12 cellular contexts compared by ENCODE assay signal in the genomic region with DNA sequence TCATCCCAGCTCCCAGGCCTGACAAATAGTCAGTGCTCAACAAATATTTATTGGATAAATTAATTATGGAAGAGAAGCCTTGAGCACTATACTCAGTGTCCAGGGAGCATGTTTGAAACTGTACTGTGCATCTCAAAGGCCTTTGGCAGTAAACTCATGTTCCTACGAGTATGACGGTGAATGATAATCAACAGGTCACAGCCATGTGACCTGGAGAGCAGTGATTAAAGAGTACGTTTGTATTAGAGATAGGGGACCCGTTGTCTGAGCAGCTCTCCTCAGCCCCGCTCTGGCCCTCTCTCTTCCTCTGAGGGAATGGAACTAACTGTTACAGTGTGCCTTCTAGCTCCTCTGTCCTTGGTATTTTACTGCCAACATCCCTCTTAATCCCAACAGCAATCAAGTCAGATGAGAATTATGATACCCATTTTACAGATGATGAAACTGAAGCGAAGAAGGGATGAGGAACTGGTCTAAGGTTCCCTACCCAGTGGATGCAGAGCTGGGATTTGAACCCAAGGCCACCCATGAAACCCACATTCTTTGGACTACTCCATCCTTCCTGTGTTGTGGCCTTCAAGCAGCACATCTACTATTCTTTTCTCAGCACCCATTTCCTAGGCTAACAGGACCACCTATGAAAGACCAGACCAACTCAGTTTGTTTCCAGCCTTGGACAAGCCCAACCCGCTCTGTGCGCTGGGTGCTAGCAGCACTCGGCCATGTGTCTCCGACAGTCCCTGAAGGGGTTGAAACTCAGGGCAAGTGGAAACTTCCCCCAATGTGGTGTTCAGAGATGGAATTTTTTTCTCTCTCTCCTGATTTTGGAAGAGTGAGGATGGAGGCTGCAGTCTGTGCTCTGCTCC. TPM values are rescaled to one million over a fixed set of nuclear protein-coding genes. Genes with fewer than 3 reads are reported as not detected.
DNase-seq lines count a peak whose midpoint lies in the region; ATAC-seq, FAIRE-seq and TF ChIP-seq lines count a peak whose summit lies in the region.
"Had no signal": no experiment of that assay in that cellular context is flagged by ENCODE, and none has a peak within 500 bp of the region (broad histone marks: within the 10 kb centered on the region; RNA-seq: fewer than 3 reads in every experiment).

No MANE protein-coding gene starts in this region.

- H3T11ph ChIP-seq in H9 (ENCODE audit: low read length) = no peak overlapping the region

- no peak overlapping the region for H2BK5ac ChIP-seq in H9 (ENCODE audit: insufficient read length, low read length)

- H3K23ac ChIP-seq in H9 (ENCODE audit: insufficient read length, low read depth, low read length) = no peak overlapping the region

- no peak overlapping the region for H3K18ac ChIP-seq in H9 (ENCODE audit: insufficient read length, low read depth, low read length)

- H3K4me1 Mint-ChIP-seq in H9 (peaks cover 42 to 44% of the 10 kb centered on the region in 2 experiments), nephron progenitor cell (peaks cover 88% of the 10 kb centered on the region)
- H3K4me1 Mint-ChIP-seq in activated CD4-positive, alpha-beta T cell treated with anti-CD3 and anti-CD28 coated beads for 36 hours = peaks cover 8% of the 10 kb centered on the region

- H3K27ac ChIP-seq in H9 (ENCODE audit: insufficient read length, low read depth, low read length) (no peak overlapping the region), Panc1 (ENCODE audit: low read length) (peak overlapping the region; percentile 35), pancreas (no peak overlapping the region), Karpas-422 (ENCODE audit: low read length) (no peak overlapping the region)

- DNase-seq in H9 (no peak), Panc1 (ENCODE audit: low read depth, low spot score) (no peak), erythroblast (lab: John Stamatoyannopoulos, UW) (peak; percentile 6 to 69), nephron progenitor cell (no peak), pancreas (no peak), urothelium cell line (ENCODE audit: low spot score) (no peak), Karpas-422 (no peak)
- DNase-seq in activated CD4-positive, alpha-beta T cell treated with anti-CD3 and anti-CD28 coated beads for 36 hours = no peak
- DNase-seq: HCEC 1CT; NCI-H1048; NCI-H2107; NK-92 treated with Interleukin-12 subunit alpha and Interleukin-12 subunit beta, amount 100 ng/mL, for 24 hours had no signal

- H3K27me3 Mint-ChIP-seq in H9 (ENCODE audit: low read depth) (no peaks in the 10 kb centered on the region; the same call in none of the 2 replicates), nephron progenitor cell (ENCODE audit: low read depth, poor library complexity) (no peaks in the 10 kb centered on the region)
- no peaks in the 10 kb centered on the region for H3K27me3 Mint-ChIP-seq in activated CD4-positive, alpha-beta T cell treated with anti-CD3 and anti-CD28 coated beads for 36 hours

- H4K91ac ChIP-seq in H9 (ENCODE audit: insufficient read length, low read depth, low read length) = no peak overlapping the region

- H2BK15ac ChIP-seq in H9 (ENCODE audit: low read depth, low read length) = no peak overlapping the region

- H3K56ac ChIP-seq in H9 (ENCODE audit: insufficient read length, low read depth, low read length) = no peak overlapping the region

- ATAC-seq in Panc1 (no peak), pancreas (no peak)
- ATAC-seq in activated CD4-positive, alpha-beta T cell treated with anti-CD3 and anti-CD28 coated beads for 36 hours = no peak

- no peak overlapping the region for H2BK20ac ChIP-seq in H9 (ENCODE audit: low read depth, low read length, poor library complexity, severe bottlenecking)

- H3K9ac ChIP-seq in H9 (ENCODE audit: extremely low read depth, insufficient read length, low read length) = no peak overlapping the region
- H3K9ac ChIP-seq in Karpas-422 (ENCODE audit: low read length) = no peak overlapping the region

- FAIRE-seq in pancreas (lab: Jason Lieb, UNC) = no peak
- no peak for FAIRE-seq in urothelium cell line (lab: Jason Lieb, UNC)

- no peak for TF ChIP-seq POLR2A in erythroblast (IDR thresholded peaks at IDR 0.05; ENCODE audit: low read length)

- H3K36me3 ChIP-seq in Panc1 (ENCODE audit: control insufficient read depth, insufficient read depth, low read length) (no peaks in the 10 kb centered on the region), pancreas (no peaks in the 10 kb centered on the region), Karpas-422 (ENCODE audit: insufficient read depth, low read length) (no peaks in the 10 kb centered on the region)

- H4K8ac ChIP-seq in H9 (replicated peaks; ENCODE audit: insufficient read length, low read depth, low read length) = no peak overlapping the region

- H4K5ac ChIP-seq in H9 (ENCODE audit: insufficient read length, low read depth, low read length) = no peak overlapping the region

- H3K9me3 ChIP-seq in H9 (ENCODE audit: control insufficient read depth, low read depth, low read length) (no peaks in the 10 kb centered on the region), Panc1 (ENCODE audit: control insufficient read depth, insufficient read depth, low read depth, low read length) (no peaks in the 10 kb centered on the region), pancreas (no peaks in the 10 kb centered on the region), Karpas-422 (ENCODE audit: low read length) (no peaks in the 10 kb centered on the region)

- H3K14ac ChIP-seq in H9 (ENCODE audit: insufficient read depth, low read length) = no peak overlapping the region; the same call in 1 of the 2 replicates

- peaks cover 0 to 19% (median 12%) of the 10 kb centered on the region in 3 experiments; a peak in 5 of 7 replicates for H3K36me3 Mint-ChIP-seq in H9 (ENCODE audit: insufficient read depth in 1 of 3, low read depth in 3 of 3)
- no peaks in the 10 kb centered on the region for H3K36me3 Mint-ChIP-seq in nephron progenitor cell (ENCODE audit: low read depth)
- no peaks in the 10 kb centered on the region for H3K36me3 Mint-ChIP-seq in activated CD4-positive, alpha-beta T cell treated with anti-CD3 and anti-CD28 coated beads for 36 hours (ENCODE audit: low read depth)

- H3K9me2 ChIP-seq in Karpas-422 (replicated peaks; ENCODE audit: insufficient read depth, low read length) = no peaks in the 10 kb centered on the region

- H3K4me2 ChIP-seq in H9 (ENCODE audit: insufficient read depth, insufficient read length, low read length) (no peak overlapping the region), Karpas-422 (ENCODE audit: low read depth, low read length, poor library complexity, severe bottlenecking) (no peak overlapping the region)

- in situ Hi-C loops in Panc1 (cut with HindIII; ENCODE audit: low pct_unique_long_range_greater_than_20kb, low sequenced_read_pairs) = no loop called here

- H3K27ac Mint-ChIP-seq in H9 (peak overlapping the region in 2 of 3 experiments; percentile 58 to 74; a peak in 3 of 7 replicates), nephron progenitor cell (peak overlapping the region; percentile 61)
- no peak overlapping the region for H3K27ac Mint-ChIP-seq in activated CD4-positive, alpha-beta T cell treated with anti-CD3 and anti-CD28 coated beads for 36 hours

- H3K9me3 Mint-ChIP-seq in H9 (no peaks in the 10 kb centered on the region), nephron progenitor cell (no peaks in the 10 kb centered on the region)
- no peaks in the 10 kb centered on the region for H3K9me3 Mint-ChIP-seq in activated CD4-positive, alpha-beta T cell treated with anti-CD3 and anti-CD28 coated beads for 36 hours (ENCODE audit: low read depth)

- H2AFZ ChIP-seq in H9 (ENCODE audit: low read length) (no peak overlapping the region), Karpas-422 (ENCODE audit: low read length) (no peak overlapping the region)

- no peak overlapping the region for H2AK5ac ChIP-seq in H9 (ENCODE audit: insufficient read length, low read length)

- no peak overlapping the region for H2BK120ac ChIP-seq in H9 (ENCODE audit: low read depth, low read length, poor library complexity, severe bottlenecking)

- H3K27me3 ChIP-seq in H9 (ENCODE audit: insufficient read depth, low read length) (no peaks in the 10 kb centered on the region), Panc1 (ENCODE audit: control insufficient read depth, insufficient read depth, low read length) (no peaks in the 10 kb centered on the region), pancreas (no peaks in the 10 kb centered on the region), Karpas-422 (ENCODE audit: low read length) (no peaks in the 10 kb centered on the region)

- no peak overlapping the region for H3K4me3 ChIP-seq in Panc1 (ENCODE audit: low read depth in 2 of 2, low read length in 2 of 2)
- H3K4me3 ChIP-seq in pancreas = no peak overlapping the region
- no peak overlapping the region for H3K4me3 ChIP-seq in Karpas-422 (ENCODE audit: low read length)

- peaks cover 1% of the 10 kb centered on the region; the same call in 1 of the 2 replicates for H3K79me2 ChIP-seq in H9 (ENCODE audit: insufficient read depth, low read length)
- no peaks in the 10 kb centered on the region for H3K79me2 ChIP-seq in Karpas-422 (ENCODE audit: low read length)

- no peaks in the 10 kb centered on the region for H3K23me2 ChIP-seq in H9 (ENCODE audit: insufficient read length, low read depth, low read length, poor library complexity, severe bottlenecking)

- intact Hi-C loops in Panc1 (cut with micrococcal nuclease; ENCODE audit: unreplicated experiment) = no loop called here
- intact Hi-C loops in pancreas (cut with DNase I) = no loop called here
- intact Hi-C loops in activated CD4-positive, alpha-beta T cell treated with anti-CD3 and anti-CD28 coated beads for 36 hours (cut with DNase I, micrococcal nuclease) = no loop called here

- H3K4me1 ChIP-seq in H9 (ENCODE audit: insufficient read depth, low read length) = peaks cover 6% of the 10 kb centered on the region; the same call in 1 of the 2 replicates
- peaks cover 21% of the 10 kb centered on the region for H3K4me1 ChIP-seq in Panc1 (ENCODE audit: control insufficient read depth, insufficient read depth, low read length)
- no peaks in the 10 kb centered on the region for H3K4me1 ChIP-seq in pancreas
- H3K4me1 ChIP-seq in Karpas-422 (ENCODE audit: low read length) = no peaks in the 10 kb centered on the region

- H3K4me3 Mint-ChIP-seq in H9 (peak overlapping the region in 1 of 2 experiments; percentile 54; a peak in 1 of 5 replicates), nephron progenitor cell (no peak overlapping the region)
- no peak overlapping the region for H3K4me3 Mint-ChIP-seq in activated CD4-positive, alpha-beta T cell treated with anti-CD3 and anti-CD28 coated beads for 36 hours

- no peak overlapping the region for H2BK12ac ChIP-seq in H9 (ENCODE audit: insufficient read length, low read depth, low read length)

- no peaks in the 10 kb centered on the region for H3K79me1 ChIP-seq in H9 (ENCODE audit: insufficient read depth, low read depth, low read length, poor library complexity, severe bottlenecking)

- H3K4ac ChIP-seq in H9 (ENCODE audit: low read depth, low read length) = no peak overlapping the region

- WGBS in H9 (ENCODE audit: extremely low coverage, insufficient read length, low lambda C conversion rate) = no CpG with 5 or more reads among the region's 10 CpGs
- 69 to 71% methylated on average over 10 of the region's 10 CpGs for WGBS in pancreas, 2 donors

- TF ChIP-seq CTCF in H9 (conservative IDR thresholded peaks at IDR 0.05) (no peak), Panc1 (IDR thresholded peaks at IDR 0.05) (no peak), nephron progenitor cell (IDR thresholded peaks at IDR 0.05) (no peak), pancreas (IDR thresholded peaks at IDR 0.05) (no peak)

- BruUV-seq in Panc1 (replicated peaks; lab: Mats Ljungman, UMichigan) = no TSS peak

- H4K20me1 ChIP-seq in H9 (ENCODE audit: control insufficient read depth, insufficient read depth, insufficient read length) (no peaks in the 10 kb centered on the region), Karpas-422 (ENCODE audit: insufficient read depth, low read depth, low read length) (no peaks in the 10 kb centered on the region)

- POLR2A ChIA-PET in Panc1 (lab: Charles Lee) = no interaction called here
- POLR2A ChIA-PET in activated CD4-positive, alpha-beta T cell treated with anti-CD3 and anti-CD28 coated beads for 36 hours (lab: Charles Lee) = no interaction called here

- CTCF ChIA-PET in Panc1 (lab: Charles Lee) = no interaction called here
- CTCF ChIA-PET in activated CD4-positive, alpha-beta T cell treated with anti-CD3 and anti-CD28 coated beads for 36 hours (lab: Charles Lee) = interaction anchor here (1.2 kb wide), 1 partner anchor 35 kb away, joined by 3 read pairs; a partner anchor contains a TSS

RNA-seq across cellular contexts. Expression of a gene that starts 34.9 kb away (rescaled TPM):
- 92.4 and 95.9 TPM in 2 replicates for total RNA-seq in H9 (2021)
- 35.6 TPM for total RNA-seq in Panc1 (2021; ENCODE audit: unreplicated experiment)
- polyA plus RNA-seq in Panc1 (2012; ENCODE audit: insufficient read length) = 50.9 TPM
- total RNA-seq in pancreas = 1 to 10 TPM; 1.5 to 6.3 (median 2.2) TPM
- polyA plus RNA-seq in pancreas = 1 to 10 TPM; 3.2 to 3.8 TPM
- under 1 TPM; 0.93 to 0.98 TPM for total RNA-seq in activated CD4-positive, alpha-beta T cell treated with anti-CD3 and anti-CD28 coated beads for 36 hours
- 0.26 and 0.90 TPM in 2 replicates for total RNA-seq in Karpas-422 (2014; rRNA removed; shearing (Covaris generic); ENCODE audit: low replicate concordance)

Comparison
In these comparisons a context has a peak if more than half of its experiments do, and no peak if none do; other contexts are left out.
1. DNase-seq: peak in erythroblast (2 of 2); none in H9 (single experiment), Panc1 (single experiment), nephron progenitor cell (single experiment), pancreas (0 of 6), activated CD4-positive, alpha-beta T cell treated with anti-CD3 and anti-CD28 coated beads for 36 hours (single experiment), urothelium cell line (single experiment) and Karpas-422 (single experiment).